Comparison of ENCODE assay signal across 17 cellular contexts in the genomic region with DNA sequence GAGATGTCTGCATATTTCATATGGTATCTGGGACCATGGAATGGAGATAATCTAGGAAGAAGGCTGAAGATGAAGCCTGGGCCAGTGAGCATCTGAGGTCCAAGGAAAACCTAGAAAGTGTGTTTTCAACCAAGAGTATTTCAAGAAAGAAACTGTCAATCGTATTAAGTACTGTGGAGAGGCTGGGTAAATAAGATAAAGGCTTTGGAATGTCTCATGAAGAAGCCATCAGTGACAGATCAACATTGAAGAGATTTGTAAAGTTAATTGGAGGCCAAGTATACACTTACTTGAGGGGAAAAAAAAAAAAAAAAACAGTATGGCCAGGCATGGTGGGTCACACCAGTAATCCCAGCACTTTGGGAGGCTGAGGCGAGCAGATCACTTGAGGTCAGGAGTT. TPM values are rescaled to one million over a fixed set of nuclear protein-coding genes. Genes with fewer than 3 reads are reported as not detected.
A peak's percentile ranks its signal among the peaks of the same experiment; 100 is the strongest.
DNase-seq lines count a peak whose midpoint lies in the region; ATAC-seq and TF ChIP-seq lines count a peak whose summit lies in the region.
"Had no signal": no experiment of that assay in that cellular context is flagged by ENCODE, and none has a peak within 500 bp of the region (broad histone marks: within the 10 kb centered on the region; RNA-seq: fewer than 3 reads in every experiment).

No MANE protein-coding gene starts in this region.

- no peak for TF ChIP-seq CTCF in WTC11 (IDR thresholded peaks at IDR 0.05)
- TF ChIP-seq CTCF in nephron progenitor cell (IDR thresholded peaks at IDR 0.05) = no peak
- no peak for TF ChIP-seq CTCF in GM10266 (IDR thresholded peaks at IDR 0.05; ENCODE audit: control insufficient read depth, insufficient read depth, low read depth, missing control alignments)

- intact Hi-C loops in CD4-positive, alpha-beta memory T cell (cut with micrococcal nuclease) = no loop called here

- no peak for ATAC-seq in activated T-cell treated with anti-CD3 and anti-CD28 coated beads, Interleukin-2, amount 50 U/mL, for 72 hours (replicated peaks in 1 of 2)
- ATAC-seq in WTC11 (no peak), left lobe of liver (no peak), GM19035 (IDR thresholded peaks at IDR 0.05; ENCODE audit: unreplicated experiment) (no peak)
- ATAC-seq: A549 had no signal

- H3K9me3 Mint-ChIP-seq in activated T-cell treated with anti-CD3 and anti-CD28 coated beads, Interleukin-2, amount 50 U/mL, for 72 hours = no peaks in the 10 kb centered on the region
- no peaks in the 10 kb centered on the region for H3K9me3 Mint-ChIP-seq in CD4-positive, alpha-beta memory T cell
- H3K9me3 Mint-ChIP-seq in WTC11 = no peaks in the 10 kb centered on the region
- no peaks in the 10 kb centered on the region for H3K9me3 Mint-ChIP-seq in nephron progenitor cell

- H3K4me3 Mint-ChIP-seq in activated T-cell treated with anti-CD3 and anti-CD28 coated beads, Interleukin-2, amount 50 U/mL, for 72 hours = no peak overlapping the region
- no peak overlapping the region for H3K4me3 Mint-ChIP-seq in CD4-positive, alpha-beta memory T cell
- H3K4me3 Mint-ChIP-seq in WTC11 = no peak overlapping the region
- no peak overlapping the region for H3K4me3 Mint-ChIP-seq in nephron progenitor cell

- H3K27me3 Mint-ChIP-seq in activated T-cell treated with anti-CD3 and anti-CD28 coated beads, Interleukin-2, amount 50 U/mL, for 72 hours (ENCODE audit: low read depth) = no peaks in the 10 kb centered on the region
- no peaks in the 10 kb centered on the region for H3K27me3 Mint-ChIP-seq in CD4-positive, alpha-beta memory T cell
- H3K27me3 Mint-ChIP-seq in WTC11 (ENCODE audit: low read depth) = no peaks in the 10 kb centered on the region
- H3K27me3 Mint-ChIP-seq in nephron progenitor cell (ENCODE audit: low read depth, poor library complexity) = no peaks in the 10 kb centered on the region

- no peaks in the 10 kb centered on the region for H3K27me3 ChIP-seq in CD4-positive, alpha-beta memory T cell (ENCODE audit: insufficient read depth, low read length)
- H3K27me3 ChIP-seq: BLaER1 had no signal

- H3K36me3 ChIP-seq in CD4-positive, alpha-beta memory T cell (ENCODE audit: insufficient read depth, low read length) = peaks cover 10% of the 10 kb centered on the region

- H3K4me1 Mint-ChIP-seq in activated T-cell treated with anti-CD3 and anti-CD28 coated beads, Interleukin-2, amount 50 U/mL, for 72 hours (ENCODE audit: low read depth) = no peaks in the 10 kb centered on the region
- H3K4me1 Mint-ChIP-seq in CD4-positive, alpha-beta memory T cell = peaks cover 0 to 1% (median 0%) of the 10 kb centered on the region in 4 donors
- H3K4me1 Mint-ChIP-seq in WTC11 (peaks cover 16% of the 10 kb centered on the region), nephron progenitor cell (no peaks in the 10 kb centered on the region)

- peaks cover 7 to 16% of the 10 kb centered on the region in 2 donors for H3K36me3 Mint-ChIP-seq in activated T-cell treated with anti-CD3 and anti-CD28 coated beads, Interleukin-2, amount 50 U/mL, for 72 hours (ENCODE audit: insufficient read depth in 2 of 2)
- H3K36me3 Mint-ChIP-seq in CD4-positive, alpha-beta memory T cell = peaks cover 22 to 41% of the 10 kb centered on the region in 2 donors
- H3K36me3 Mint-ChIP-seq in WTC11 = peaks cover 41% of the 10 kb centered on the region
- peaks cover 64% of the 10 kb centered on the region for H3K36me3 Mint-ChIP-seq in nephron progenitor cell (ENCODE audit: low read depth)

- CTCF ChIA-PET in CD4-positive, alpha-beta memory T cell (lab: Charles Lee; ENCODE audit: partially characterized antibody) = interaction anchor here (2.4 kb wide), 1 partner anchor 11 kb away, joined by 6 read pairs; no protein-coding TSS in a partner anchor
- CTCF ChIA-PET in WTC11 (lab: Charles Lee) = no interaction called here

- H3K4me3 ChIP-seq in CD4-positive, alpha-beta memory T cell (ENCODE audit: low read length in 2 of 2) = no peak overlapping the region
- H3K4me3 ChIP-seq: A549, BLaER1 had no signal

- H3K27ac Mint-ChIP-seq in activated T-cell treated with anti-CD3 and anti-CD28 coated beads, Interleukin-2, amount 50 U/mL, for 72 hours = peak overlapping the region; percentile 71
- H3K27ac Mint-ChIP-seq in CD4-positive, alpha-beta memory T cell = peak overlapping the region in 4 of 7 donors; percentile 3 to 73 (median 22)
- H3K27ac Mint-ChIP-seq in WTC11 (peak overlapping the region; percentile 1; the same call in 1 of the 2 replicates), nephron progenitor cell (peak overlapping the region; percentile 18)

- H3K27ac ChIP-seq in CD4-positive, alpha-beta memory T cell (ENCODE audit: low read depth, low read length) = no peak overlapping the region
- H3K27ac ChIP-seq: A549, BLaER1 had no signal

- no peaks in the 10 kb centered on the region for H3K9me3 ChIP-seq in CD4-positive, alpha-beta memory T cell (ENCODE audit: control insufficient read depth in 1 of 2, low read length in 2 of 2)
- H3K9me3 ChIP-seq: A549, BLaER1 had no signal

- DNase-seq in activated T-cell treated with anti-CD3 and anti-CD28 coated beads, Interleukin-2, amount 50 U/mL, for 72 hours = no peak
- DNase-seq in activated T-cell treated with anti-CD3 and anti-CD28 coated beads, Interleukin-2, amount 50 U/mL, for 1 hour = no peak
- DNase-seq in CD4-positive, alpha-beta memory T cell = no peak
- DNase-seq in WTC11 (ENCODE audit: low spot score) = no peak
- no peak for DNase-seq in nephron progenitor cell
- no peak for DNase-seq in left lobe of liver (ENCODE audit: low spot score)
- no peak for DNase-seq in GM10266 (ENCODE audit: extremely low spot score)
- DNase-seq: DMS79, Karpas-422, NCI-H1417 treated with DMSO at 0.1 percent for 48 hours, NCI-H1930, NCI-H226, NCI-H524, SHP77 had no signal

- POLR2A ChIA-PET in CD4-positive, alpha-beta memory T cell (lab: Charles Lee; ENCODE audit: partially characterized antibody) = no interaction called here
- POLR2A ChIA-PET in WTC11 (lab: Charles Lee) = interaction anchor here (0.6 kb wide), 1 partner anchor 289 kb away, joined by 6 read pairs; no protein-coding TSS in a partner anchor

- H3K4me1 ChIP-seq in CD4-positive, alpha-beta memory T cell (ENCODE audit: insufficient read depth, low read length) = no peaks in the 10 kb centered on the region
- H3K4me1 ChIP-seq: A549, BLaER1 had no signal

TF ChIP-seq in WTC11, 78 proteins besides CTCF, POLR2A, EP300 and RAD21:
- TF ChIP-seq JAZF1 (CRISPR knock-in tag; IDR thresholded peaks at IDR 0.05) (no peak), ZNF232 (CRISPR knock-in tag; IDR thresholded peaks at IDR 0.05) (no peak), ELF4 (CRISPR knock-in tag; IDR thresholded peaks at IDR 0.05; ENCODE audit: low read depth) (no peak), ATF1 (CRISPR knock-in tag; IDR thresholded peaks at IDR 0.05) (no peak), SMAD4 (CRISPR knock-in tag; IDR thresholded peaks at IDR 0.05) (no peak), FOXP1 (CRISPR knock-in tag; IDR thresholded peaks at IDR 0.05; ENCODE audit: borderline replicate concordance) (no peak), KAT7 (CRISPR knock-in tag; IDR thresholded peaks at IDR 0.05; ENCODE audit: borderline replicate concordance) (no peak)
- TF ChIP-seq, protein P1, sequence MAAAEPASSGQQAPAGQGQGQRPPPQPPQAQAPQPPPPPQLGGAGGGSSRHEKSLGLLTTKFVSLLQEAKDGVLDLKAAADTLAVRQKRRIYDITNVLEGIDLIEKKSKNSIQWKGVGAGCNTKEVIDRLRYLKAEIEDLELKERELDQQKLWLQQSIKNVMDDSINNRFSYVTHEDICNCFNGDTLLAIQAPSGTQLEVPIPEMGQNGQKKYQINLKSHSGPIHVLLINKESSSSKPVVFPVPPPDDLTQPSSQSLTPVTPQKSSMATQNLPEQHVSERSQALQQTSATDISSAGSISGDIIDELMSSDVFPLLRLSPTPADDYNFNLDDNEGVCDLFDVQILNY (CRISPR knock-in tag; IDR thresholded peaks at IDR 0.05) = no peak
- TF ChIP-seq, protein P2, sequence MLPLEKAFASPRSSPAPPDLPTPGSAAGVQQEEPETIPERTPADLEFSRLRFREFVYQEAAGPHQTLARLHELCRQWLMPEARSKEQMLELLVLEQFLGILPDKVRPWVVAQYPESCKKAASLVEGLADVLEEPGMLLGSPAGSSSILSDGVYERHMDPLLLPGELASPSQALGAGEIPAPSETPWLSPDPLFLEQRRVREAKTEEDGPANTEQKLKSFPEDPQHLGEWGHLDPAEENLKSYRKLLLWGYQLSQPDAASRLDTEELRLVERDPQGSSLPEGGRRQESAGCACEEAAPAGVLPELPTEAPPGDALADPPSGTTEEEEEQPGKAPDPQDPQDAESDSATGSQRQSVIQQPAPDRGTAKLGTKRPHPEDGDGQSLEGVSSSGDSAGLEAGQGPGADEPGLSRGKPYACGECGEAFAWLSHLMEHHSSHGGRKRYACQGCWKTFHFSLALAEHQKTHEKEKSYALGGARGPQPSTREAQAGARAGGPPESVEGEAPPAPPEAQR (CRISPR knock-in tag; IDR thresholded peaks at IDR 0.05) = no peak

RNA-seq across cellular contexts. Expression of a gene that starts 48.9 kb away (rescaled TPM):
- total RNA-seq in activated T-cell treated with anti-CD3 and anti-CD28 coated beads, Interleukin-2, amount 50 U/mL, for 72 hours = 100 to 1,000 TPM; 189 to 216 TPM
- total RNA-seq in CD4-positive, alpha-beta memory T cell = 10 to 100 TPM; 95.8 to 98.5 TPM
- 10 to 100 TPM; 69.6 to 88.7 TPM for polyA plus RNA-seq in CD4-positive, alpha-beta memory T cell
- total RNA-seq in WTC11 (2021) (407 to 438 TPM (median 424 TPM) in 3 replicates), left lobe of liver (3.5 TPM)

Comparison
In these comparisons a context has a peak if more than half of its experiments do, and no peak if none do; other contexts are left out.
1. H3K27ac Mint-ChIP-seq: peak in every context shown above with its lines; median percentile 71 in activated T-cell treated with anti-CD3 and anti-CD28 coated beads, Interleukin-2, amount 50 U/mL, for 72 hours; 22 in CD4-positive, alpha-beta memory T cell; 18 in nephron progenitor cell; 1 in WTC11.
2. RNA of a gene that starts 48.9 kb away (total RNA-seq): 407 to 438 TPM in WTC11, 189 to 216 TPM in activated T-cell treated with anti-CD3 and anti-CD28 coated beads, Interleukin-2, amount 50 U/mL, for 72 hours and 95.8 to 98.5 TPM in CD4-positive, alpha-beta memory T cell; 3.5 TPM in left lobe of liver (single experiment); every median in the first group is over 10 times any median in the second.